ENCODE assay signal across 23 cellular contexts in the genomic region with DNA sequence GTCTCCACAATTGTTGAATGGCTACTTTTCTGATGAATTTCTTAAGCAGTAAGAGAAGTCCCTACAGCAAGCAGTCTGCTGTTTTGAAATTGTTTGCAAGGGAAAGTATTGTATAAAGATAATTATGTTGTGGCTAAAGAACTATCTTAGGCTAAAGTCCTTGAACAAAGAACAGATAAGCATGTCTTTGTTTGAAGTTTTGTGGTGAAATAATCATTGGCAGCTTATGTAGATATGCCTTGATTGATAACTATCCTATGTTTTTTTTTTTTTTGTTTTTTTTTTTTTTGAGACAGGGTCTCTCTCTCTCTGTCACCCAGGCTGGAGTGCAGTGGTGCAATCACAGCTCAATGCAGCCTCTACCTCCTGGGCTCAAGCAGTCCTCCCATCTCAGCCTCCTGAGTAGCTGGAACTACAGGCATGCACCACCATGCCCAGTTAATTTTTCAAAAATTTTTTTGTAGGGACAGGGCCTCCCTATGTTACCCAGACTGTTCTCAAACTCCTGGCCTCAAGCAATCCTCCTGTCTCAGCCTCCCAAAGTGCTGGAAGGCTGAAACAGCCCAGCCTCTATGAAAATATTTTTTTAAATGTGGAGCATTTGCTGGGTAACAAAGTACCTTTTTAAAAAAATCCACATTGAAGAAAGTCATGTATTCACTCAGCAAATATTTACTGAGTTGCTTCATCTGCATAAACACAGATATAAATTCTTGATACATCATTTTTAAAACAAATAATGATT.
"Had no signal": no experiment of that assay in that cellular context is flagged by ENCODE, and none has a peak within 500 bp of the region (broad histone marks: within the 10 kb centered on the region; RNA-seq: fewer than 3 reads in every experiment).

No MANE protein-coding gene starts in this region.

- DNase-seq: activated CD4-positive, alpha-beta T cell treated with anti-CD3 and anti-CD28 coated beads, Interleukin-2, amount 10 ng/mL, durations not matched to agents 7 days and 5 days; activated CD4-positive, CD25-positive, alpha-beta regulatory T cell treated with anti-CD3 and anti-CD28 coated beads, Interleukin-2, amount 50 U/mL, for 72 hours; activated CD8-positive, alpha-beta memory T cell treated with anti-CD3 and anti-CD28 coated beads, Interleukin-2, amount 10 ng/mL, durations not matched to agents 7 days and 5 days; activated CD8-positive, alpha-beta T cell treated with anti-CD3 and anti-CD28 coated beads for 36 hours; activated effector memory CD4-positive, alpha-beta T cell treated with anti-CD3 and anti-CD28 coated beads, Interleukin-2, amount 50 U/mL, for 16 hours; activated naive CD4-positive, alpha-beta T cell treated with anti-CD3 and anti-CD28 coated beads, Interleukin-2, amount 50 U/mL, for 16 hours; activated T-cell treated with anti-CD3 and anti-CD28 coated beads for 4 hours; cerebellar nuclear complex; gastrocnemius medialis; hippocampal formation; kidney glomerular epithelial cell; left ventricle myocardium inferior; natural killer cell; ovary; psoas muscle; right cardiac atrium; stimulated activated CD4-positive, alpha-beta T cell treated with anti-CD3 and anti-CD28 coated beads, Interleukin-1b, Interleukin-23, amount 100 ng/mL, for 48 hours; substantia nigra; T-helper 1 cell; thyroid gland; WERI-Rb-1 had no signal

- ATAC-seq: activated CD8-positive, alpha-beta memory T cell treated with anti-CD3 and anti-CD28 coated beads, Interleukin-2, amount 10 ng/mL, durations not matched to agents 7 days and 5 days; activated CD8-positive, alpha-beta T cell treated with anti-CD3 and anti-CD28 coated beads for 36 hours; gastrocnemius medialis; natural killer cell; psoas muscle; right cardiac atrium had no signal

- H3K4me1 ChIP-seq: gastrocnemius medialis, left ventricle myocardium inferior, psoas muscle, thyroid gland had no signal

- H3K36me3 ChIP-seq: gastrocnemius medialis, left ventricle myocardium inferior, ovary, thyroid gland, WERI-Rb-1 had no signal

- H3K4me3 ChIP-seq: coronary artery, gastrocnemius medialis, left ventricle myocardium inferior, ovary, psoas muscle, thyroid gland had no signal

- H3K9me3 ChIP-seq: gastrocnemius medialis, left ventricle myocardium inferior, ovary, psoas muscle, thyroid gland had no signal

- H3K27ac ChIP-seq: coronary artery, gastrocnemius medialis, left ventricle myocardium inferior, ovary, psoas muscle, thyroid gland, WERI-Rb-1 had no signal

- FAIRE-seq: bronchial epithelial cell had no signal

- H3K27me3 ChIP-seq: gastrocnemius medialis, ovary, thyroid gland had no signal
